Comparison of ENCODE assay signal across 37 cellular contexts in genomic region chr1:10080523-10080922, GRCh38. TPM values are rescaled to one million over a fixed set of nuclear protein-coding genes. Genes with fewer than 3 reads are reported as not detected.
A peak's percentile ranks its signal among the peaks of the same experiment; 100 is the strongest.
DNase-seq lines count a peak whose midpoint lies in the region; ATAC-seq, FAIRE-seq and TF ChIP-seq lines count a peak whose summit lies in the region.
"Had no signal": no experiment of that assay in that cellular context is flagged by ENCODE, and none has a peak within 500 bp of the region (broad histone marks: within the 10 kb centered on the region; RNA-seq: fewer than 3 reads in every experiment).

No MANE protein-coding gene starts in this region.

- no peak for DNase-seq in SK-N-SH
- no peak for DNase-seq in astrocyte (ENCODE audit: low read depth)
- DNase-seq in K562 (ENCODE audit: extremely low read depth in 1 of 4, low spot score in 3 of 4): no peak
- no peak for DNase-seq in natural killer cell
- DNase-seq in Kasumi-1 (lab: John Stamatoyannopoulos, UW): no peak
- DNase-seq: 8988T; ACHN; AML-193; BE2C; C1 segment of cervical spinal cord; Caco-2; Calu3; CD4-positive, alpha-beta memory T cell; CD4-positive, alpha-beta T cell; CD4-positive, CD25-positive, alpha-beta regulatory T cell; CD8-positive, alpha-beta memory T cell; CD8-positive, alpha-beta T cell; COR-L47; DMS 273 treated with DMSO at 0.1 percent for 48 hours; DMS153; DMS53; DMS79; DMS79 treated with DMSO at 0.1 percent for 48 hours; DND-41; EL had no signal

- H3K27ac Mint-ChIP-seq in astrocyte (ENCODE audit: unreplicated experiment) (no peak overlapping the region), natural killer cell (no peak overlapping the region)
- H3K27ac Mint-ChIP-seq: B cell; CD4-positive, alpha-beta T cell; CD8-positive, alpha-beta T cell had no signal

- H3F3A ChIP-seq in SK-N-SH (replicated peaks; ENCODE audit: insufficient read depth): peaks cover 3% of the 10 kb centered on the region

- no peaks in the 10 kb centered on the region for H3K9me3 Mint-ChIP-seq in astrocyte (ENCODE audit: unreplicated experiment)
- peaks cover 0 to 2% of the 10 kb centered on the region in 2 donors for H3K9me3 Mint-ChIP-seq in natural killer cell
- H3K9me3 Mint-ChIP-seq: CD14-positive monocyte; CD8-positive, alpha-beta memory T cell; CD8-positive, alpha-beta T cell had no signal

- H3K27me3 ChIP-seq in SK-N-SH (ENCODE audit: insufficient read depth) (no peaks in the 10 kb centered on the region), astrocyte (ENCODE audit: insufficient read depth, low read length) (no peaks in the 10 kb centered on the region), K562 (ENCODE audit: control insufficient read depth in 2 of 2, insufficient read depth in 2 of 2, low read length in 2 of 2) (no peaks in the 10 kb centered on the region)
- H3K27me3 ChIP-seq: BE2C, BLaER1 had no signal

- H3K4me3 Mint-ChIP-seq in astrocyte (ENCODE audit: unreplicated experiment): peak overlapping the region; percentile 47
- H3K4me3 Mint-ChIP-seq in natural killer cell: no peak overlapping the region
- H3K4me3 Mint-ChIP-seq: B cell; CD14-positive monocyte; CD4-positive, alpha-beta memory T cell; CD4-positive, alpha-beta T cell; CD4-positive, CD25-positive, alpha-beta regulatory T cell; CD8-positive, alpha-beta memory T cell; CD8-positive, alpha-beta T cell had no signal

- 100% methylated on average over 1 of the region's 1 CpG for WGBS in SK-N-SH (ENCODE audit: low lambda C conversion rate)
- WGBS in K562 (ENCODE audit: insufficient coverage, low coverage, missing lambda C conversion rate): 92% methylated on average over 1 of the region's 1 CpG

- H2AFZ ChIP-seq in SK-N-SH (ENCODE audit: low read depth) (no peak overlapping the region), astrocyte (ENCODE audit: low read depth, low read length) (no peak overlapping the region), K562 (ENCODE audit: low read depth, low read length) (no peak overlapping the region)

- POLR2A ChIA-PET in SK-N-SH (lab: Yijun Ruan, JAX) (no interaction called here), HEK293 (lab: Yijun Ruan, JAX) (no interaction called here), K562 (lab: Yijun Ruan, JAX) (no interaction called here)

- TF ChIP-seq RAD21 in SK-N-SH (IDR thresholded peaks at IDR 0.05; ENCODE audit: low read length) (no peak), K562 (CRISPR knock-in tag; conservative IDR thresholded peaks at IDR 0.05 in 1 of 2, IDR thresholded peaks at IDR 0.05 in 1 of 2) (no peak)

- no peaks in the 10 kb centered on the region for H3K9me2 ChIP-seq in SK-N-SH

- H3K9ac ChIP-seq in SK-N-SH (no peak overlapping the region), astrocyte (ENCODE audit: low read length) (no peak overlapping the region), K562 (ENCODE audit: insufficient read depth in 1 of 2, low read depth in 2 of 2, low read length in 2 of 2) (no peak overlapping the region)
- H3K9ac ChIP-seq: BLaER1; BLaER1 treated with 17β-estradiol and CSF1 and Interleukin-3, amounts not matched to agents 10 nM and 100 nM had no signal

- H3K36me3 Mint-ChIP-seq in astrocyte (ENCODE audit: low read depth, unreplicated experiment) (peaks cover 8% of the 10 kb centered on the region), natural killer cell (no peaks in the 10 kb centered on the region)

- BruUV-seq in K562 (replicated peaks; lab: Mats Ljungman, UMichigan): no TSS peak

- H3K4me2 ChIP-seq in SK-N-SH (no peak overlapping the region), astrocyte (ENCODE audit: low read length) (no peak overlapping the region), K562 (ENCODE audit: insufficient read depth, low read length) (no peak overlapping the region)
- H3K4me2 ChIP-seq: A549; BLaER1; BLaER1 treated with 17β-estradiol and CSF1 and Interleukin-3, amounts not matched to agents 10 nM and 100 nM had no signal

- in situ Hi-C loops in K562 (cut with MboI): no loop called here

- H3K4me1 ChIP-seq in SK-N-SH (ENCODE audit: control insufficient read depth in 1 of 2, insufficient read depth in 2 of 2, low read depth in 1 of 2, low read length in 1 of 2): peaks cover 0 to 2% of the 10 kb centered on the region in 2 experiments; a peak in 2 of 4 replicates
- H3K4me1 ChIP-seq in HEK293 (ENCODE audit: control insufficient read depth, insufficient read depth, low read length): no peaks in the 10 kb centered on the region
- peaks cover under 1% of the 10 kb centered on the region for H3K4me1 ChIP-seq in astrocyte (ENCODE audit: insufficient read depth, low read length)
- H3K4me1 ChIP-seq in K562 (replicated peaks in 1 of 2; ENCODE audit: control insufficient read depth in 2 of 2, insufficient read depth in 2 of 2, low read length in 2 of 2): peaks cover 0 to 10% of the 10 kb centered on the region in 2 experiments; a peak in 3 of 5 replicates
- H3K4me1 ChIP-seq: BE2C, BLaER1 had no signal

- ATAC-seq in SK-N-SH treated with all-trans-retinoic acid at 6 μM for 48 hours (no peak), K562 (no peak), natural killer cell (no peak), HG03442 (IDR thresholded peaks at IDR 0.05; ENCODE audit: unreplicated experiment) (no peak)
- ATAC-seq: A549; CD8-positive, alpha-beta T cell had no signal

- H3K4me1 Mint-ChIP-seq in astrocyte (ENCODE audit: low read depth, unreplicated experiment) (peaks cover 31% of the 10 kb centered on the region), natural killer cell (peaks cover 0 to 21% of the 10 kb centered on the region in 2 donors)
- H3K4me1 Mint-ChIP-seq: B cell had no signal

- no peak for TF ChIP-seq POLR2A in K562 (conservative IDR thresholded peaks at IDR 0.05)

- H3K27me3 Mint-ChIP-seq in astrocyte (ENCODE audit: low read depth, unreplicated experiment) (no peaks in the 10 kb centered on the region), natural killer cell (ENCODE audit: low read depth in 2 of 2) (no peaks in the 10 kb centered on the region)
- H3K27me3 Mint-ChIP-seq: B cell; CD4-positive, alpha-beta memory T cell; CD4-positive, alpha-beta T cell; CD4-positive, CD25-positive, alpha-beta regulatory T cell; CD8-positive, alpha-beta memory T cell had no signal

- CTCF ChIA-PET in SK-N-SH (lab: Yijun Ruan, JAX): no interaction called here
- CTCF ChIA-PET in HEK293 (lab: Yijun Ruan, JAX): interaction anchor here (0.6 kb wide), 1 partner anchor 131 kb away, joined by 3 read pairs; no protein-coding TSS in a partner anchor
- CTCF ChIA-PET in K562 (lab: Yijun Ruan, JAX; ENCODE audit: low intra/inter-chr PET ratio): no interaction called here

- peaks cover 0 to 9% of the 10 kb centered on the region in 2 experiments for H3K36me3 ChIP-seq in SK-N-SH (replicated peaks in 1 of 2; ENCODE audit: control insufficient read depth in 1 of 2, insufficient read depth in 2 of 2, low read length in 1 of 2)
- H3K36me3 ChIP-seq in HEK293 (ENCODE audit: control insufficient read depth in 2 of 2, insufficient read depth in 1 of 2, low read length in 2 of 2): peaks cover 0 to 4% of the 10 kb centered on the region in 2 experiments; a peak in 2 of 3 replicates
- H3K36me3 ChIP-seq in astrocyte (ENCODE audit: insufficient read depth, low read length): no peaks in the 10 kb centered on the region
- peaks cover 32% of the 10 kb centered on the region for H3K36me3 ChIP-seq in K562 (ENCODE audit: control insufficient read depth, insufficient read depth, low read length)
- H3K36me3 ChIP-seq: BE2C had no signal

- no peaks in the 10 kb centered on the region for H3K9me3 ChIP-seq in SK-N-SH
- no peaks in the 10 kb centered on the region for H3K9me3 ChIP-seq in HEK293 (ENCODE audit: control insufficient read depth, insufficient read depth, low read depth, low read length)
- no peaks in the 10 kb centered on the region for H3K9me3 ChIP-seq in astrocyte (ENCODE audit: insufficient read depth, low read depth, low read length)
- no peaks in the 10 kb centered on the region for H3K9me3 ChIP-seq in K562 (replicated peaks; ENCODE audit: control insufficient read depth, insufficient read depth, low read depth, low read length)
- H3K9me3 ChIP-seq: A549, BE2C, BLaER1, Caco-2 had no signal

- FAIRE-seq in astrocyte (lab: Jason Lieb, UNC) (no peak), K562 (lab: Jason Lieb, UNC) (no peak)
- FAIRE-seq: A204.1, A549, D721Med had no signal

- H3K9me1 ChIP-seq in K562 (ENCODE audit: control insufficient read depth, insufficient read depth, low read length): peaks cover 4% of the 10 kb centered on the region

- no peak for TF ChIP-seq CTCF in SK-N-SH (IDR thresholded peaks at IDR 0.05)
- no peak for TF ChIP-seq CTCF in HEK293 (tag by site-specific recombination; IDR thresholded peaks at IDR 0.05)
- TF ChIP-seq CTCF in astrocyte (IDR thresholded peaks at IDR 0.05; ENCODE audit: insufficient read depth, low read depth, low read length): no peak
- TF ChIP-seq CTCF in K562 (IDR thresholded peaks at IDR 0.05 in 2 of 3, conservative IDR thresholded peaks at IDR 0.05 in 1 of 3; ENCODE audit: insufficient read depth in 2 of 3, low read depth in 1 of 3, low read length in 3 of 3): no peak
- no peak for TF ChIP-seq CTCF in natural killer cell (IDR thresholded peaks at IDR 0.05)

- intact Hi-C loops in K562 (cut with micrococcal nuclease): no loop called here
- intact Hi-C loops in natural killer cell (cut with micrococcal nuclease): no loop called here

- TF ChIP-seq EP300 in SK-N-SH (IDR thresholded peaks at IDR 0.05; ENCODE audit: borderline replicate concordance in 1 of 2, low read depth in 1 of 2, low read length in 1 of 2) (no peak), K562 (IDR thresholded peaks at IDR 0.05; ENCODE audit: low read length) (no peak)

- H4K20me1 ChIP-seq in SK-N-SH (ENCODE audit: insufficient read depth): no peaks in the 10 kb centered on the region
- peaks cover 42% of the 10 kb centered on the region for H4K20me1 ChIP-seq in astrocyte (ENCODE audit: insufficient read depth, low read length)
- 0 out of 2 replicates have a peak, but pooled peaks cover 4% of the 10 kb centered on the region for H4K20me1 ChIP-seq in K562 (replicated peaks; ENCODE audit: control insufficient read depth, insufficient read depth, low read length)
- H4K20me1 ChIP-seq: BLaER1 had no signal

- H3K27ac ChIP-seq in SK-N-SH (ENCODE audit: low read depth in 2 of 2, low read length in 1 of 2): no peak overlapping the region
- no peak overlapping the region for H3K27ac ChIP-seq in HEK293 (ENCODE audit: extremely low read depth, low read depth, low read length)
- no peak overlapping the region for H3K27ac ChIP-seq in astrocyte (ENCODE audit: low read depth, low read length)
- H3K27ac ChIP-seq in K562 (ENCODE audit: extremely low read depth, low read depth, low read length): no peak overlapping the region
- H3K27ac ChIP-seq: 22Rv1; A549; BLaER1; BLaER1 treated with 17β-estradiol and CSF1 and Interleukin-3, amounts not matched to agents 10 nM and 100 nM; C4-2B had no signal

- peaks cover 72% of the 10 kb centered on the region for H3K79me2 ChIP-seq in SK-N-SH (ENCODE audit: insufficient read depth)
- peaks cover 28% of the 10 kb centered on the region for H3K79me2 ChIP-seq in astrocyte (ENCODE audit: insufficient read depth, low read length)
- H3K79me2 ChIP-seq in K562 (ENCODE audit: control insufficient read depth, insufficient read depth, low read length): peaks cover 39% of the 10 kb centered on the region

- H3K4me3 ChIP-seq in SK-N-SH (ENCODE audit: low read depth in 2 of 2, low read length in 1 of 2): no peak overlapping the region
- no peak overlapping the region for H3K4me3 ChIP-seq in HEK293 (ENCODE audit: low read depth, low read length)
- H3K4me3 ChIP-seq in astrocyte (ENCODE audit: insufficient read depth, low read depth, low read length): no peak overlapping the region
- H3K4me3 ChIP-seq in K562: no peak overlapping the region
- H3K4me3 ChIP-seq: A549; BLaER1; BLaER1 treated with 17β-estradiol and CSF1 and Interleukin-3, amounts not matched to agents 10 nM and 100 nM had no signal

RNA-seq across cellular contexts. Expression of gene UBE4B, which starts 47.8 kb away (rescaled TPM):
- polyA plus RNA-seq in SK-N-SH (2012; rRNA removed) (14.4 and 19.1 TPM in 2 replicates), K562 (2011; rRNA removed) (20.5 and 24.1 TPM in 2 replicates), K562 (2014; fragmentation: Illumina TruSeq; extraction: Trizol) (64.4 and 73.7 TPM in 2 replicates), K562 (2014; fragmentation: Nextera tagmentation; extraction: Ambion mirVana) (10 to 100 TPM; 11.7 to 24.9 TPM), K562 (2014; rRNA removed) (34.9 and 35.3 TPM in 2 replicates)
- polyA plus RNA-seq in SK-N-SH (2012; cell fraction: cytosol; rRNA removed): 13.1 and 13.7 TPM in 2 replicates
- polyA plus RNA-seq in SK-N-SH (2012; cell fraction: nucleus; rRNA removed): 39.9 and 45.0 TPM in 2 replicates
- total RNA-seq in astrocyte (37.4 and 41.5 TPM in 2 replicates), K562 (2014; rRNA removed) (43.2 and 50.7 TPM in 2 replicates), K562 (2014; rRNA removed; fragmentation: Illumina TruSeq; extraction: Trizol) (39.0 and 40.3 TPM in 2 replicates), K562 (2015; rRNA removed; fragmentation: Illumina TruSeq; extraction: Trizol) (40.1 TPM in 2 replicates), K562 (2021) (63.7 and 67.4 TPM in 2 replicates), natural killer cell (10 to 100 TPM; 37.0 to 48.0 (median 41.4) TPM)
- total RNA-seq in K562 (2011; cell fraction: chromatin; rRNA removed; ENCODE audit: low replicate concordance): 95.3 and 131 TPM in 2 replicates
- 54.5 and 60.3 TPM in 2 replicates for total RNA-seq in K562 (2011; cell fraction: nucleolus; rRNA removed)
- total RNA-seq in K562 (2011; cell fraction: nucleoplasm; rRNA removed): 70.8 and 82.3 TPM in 2 replicates
- polyA plus RNA-seq in K562 (2011; cell fraction: cytosol; rRNA removed): 17.9 and 26.3 TPM in 2 replicates
- polyA plus RNA-seq in K562 (2011; cell fraction: nucleus; rRNA removed): 35.1 and 44.0 TPM in 2 replicates
- polyA plus RNA-seq in K562 (2012): 41.7 and 52.1 TPM in 2 replicates
- polyA minus RNA-seq in K562 (2011; rRNA and poly(A)+ RNA removed): 41.4 and 45.8 TPM in 2 replicates
- 36.5 and 43.1 TPM in 2 replicates for polyA minus RNA-seq in K562 (2011; cell fraction: cytosol; rRNA and poly(A)+ RNA removed)
- 25.7 and 38.8 TPM in 2 replicates for polyA minus RNA-seq in K562 (2011; cell fraction: nucleus; rRNA and poly(A)+ RNA removed)
